ENCODE assay signal across 1 cellular context in genomic region chr10:129440722-129441316, GRCh38.
A peak's percentile ranks its signal among the peaks of the same experiment; 100 is the strongest.
TF ChIP-seq lines count a peak whose summit lies in the region.

No MANE protein-coding gene starts in this region.

TF ChIP-seq in HEK293, 187 proteins besides CTCF, POLR2A, EP300 and RAD21 (continued from another document and continues in another):
- TF ChIP-seq ZBTB44 (tag by site-specific recombination; IDR thresholded peaks at IDR 0.05), result peak; percentile 72; the same call in 1 of the 2 replicates
- no peak for TF ChIP-seq IKZF3 (tag by site-specific recombination; IDR thresholded peaks at IDR 0.05)
- no peak for TF ChIP-seq HOXD13 (CRISPR knock-in tag; IDR thresholded peaks at IDR 0.05; ENCODE audit: borderline replicate concordance)
- TF ChIP-seq KLF8 (tag by site-specific recombination; IDR thresholded peaks at IDR 0.05), result peak; percentile 36; the same call in 1 of the 2 replicates
- TF ChIP-seq ZNF654 (tag by site-specific recombination; IDR thresholded peaks at IDR 0.05; ENCODE audit: low read depth), result no peak
- TF ChIP-seq ZNF146 (tag by site-specific recombination; IDR thresholded peaks at IDR 0.05), result peak; percentile 67
- no peak for TF ChIP-seq ZNF521 (tag by site-specific recombination; IDR thresholded peaks at IDR 0.05)
- no peak for TF ChIP-seq ZNF785 (tag by site-specific recombination; IDR thresholded peaks at IDR 0.05)
- no peak for TF ChIP-seq ZFHX2 (tag by site-specific recombination; conservative IDR thresholded peaks at IDR 0.05)
- no peak for TF ChIP-seq SP3 (tag by site-specific recombination; IDR thresholded peaks at IDR 0.05)
- no peak for TF ChIP-seq ZFP41 (tag by site-specific recombination; IDR thresholded peaks at IDR 0.05; ENCODE audit: borderline replicate concordance)
- TF ChIP-seq ZNF223 (tag by site-specific recombination; IDR thresholded peaks at IDR 0.05), result no peak
- TF ChIP-seq ZNF621 (tag by site-specific recombination; IDR thresholded peaks at IDR 0.05), result no peak
- TF ChIP-seq ZNF24 (tag by site-specific recombination; IDR thresholded peaks at IDR 0.05), result peak; percentile 30; the same call in 1 of the 2 replicates
- TF ChIP-seq ZEB2 (tag by site-specific recombination; IDR thresholded peaks at IDR 0.05), result peak; percentile 23; the same call in 1 of the 2 replicates
- TF ChIP-seq SP2 (tag by site-specific recombination; IDR thresholded peaks at IDR 0.05), result no peak
- 0 out of 2 replicates have a peak, but pooled peaks have one; percentile 54 for TF ChIP-seq GFI1B (tag by site-specific recombination; IDR thresholded peaks at IDR 0.05)
- TF ChIP-seq ZNF404 (tag by site-specific recombination; IDR thresholded peaks at IDR 0.05), result no peak
- no peak for TF ChIP-seq ZNF221 (tag by site-specific recombination; IDR thresholded peaks at IDR 0.05; ENCODE audit: borderline replicate concordance)
- TF ChIP-seq ZNF2 (tag by site-specific recombination; IDR thresholded peaks at IDR 0.05), result peak; percentile 42; the same call in 1 of the 2 replicates
- no peak for TF ChIP-seq ZNF623 (tag by site-specific recombination; IDR thresholded peaks at IDR 0.05)
- TF ChIP-seq ZBTB8A (tag by site-specific recombination; IDR thresholded peaks at IDR 0.05), result peak; percentile 24; the same call in 1 of the 2 replicates
- TF ChIP-seq ZNF10 (tag by site-specific recombination; IDR thresholded peaks at IDR 0.05), result peak; percentile 46; the same call in 1 of the 2 replicates
- 0 out of 2 replicates have a peak, but pooled peaks have one; percentile 24 for TF ChIP-seq ZNF610 (tag by site-specific recombination; IDR thresholded peaks at IDR 0.05; ENCODE audit: borderline replicate concordance)
- TF ChIP-seq ZNF639 (tag by site-specific recombination; IDR thresholded peaks at IDR 0.05), result peak; percentile 83; the same call in 1 of the 2 replicates
- TF ChIP-seq ZXDB (tag by site-specific recombination; IDR thresholded peaks at IDR 0.05), result peak; percentile 77
- TF ChIP-seq ZNF664 (tag by site-specific recombination; IDR thresholded peaks at IDR 0.05), result no peak
- TF ChIP-seq ZNF354C (tag by site-specific recombination; IDR thresholded peaks at IDR 0.05; ENCODE audit: borderline replicate concordance, low read depth), result no peak
- no peak for TF ChIP-seq PRDM1 (tag by site-specific recombination; IDR thresholded peaks at IDR 0.05)
- no peak for TF ChIP-seq ZNF155 (tag by site-specific recombination; IDR thresholded peaks at IDR 0.05)
- TF ChIP-seq ZNF140 (tag by site-specific recombination; IDR thresholded peaks at IDR 0.05), result no peak
- TF ChIP-seq ZNF544 (tag by site-specific recombination; IDR thresholded peaks at IDR 0.05), result no peak
- no peak for TF ChIP-seq ZNF513 (tag by site-specific recombination; IDR thresholded peaks at IDR 0.05)
- TF ChIP-seq INSM2 (tag by site-specific recombination; IDR thresholded peaks at IDR 0.05), result peak; percentile 95
- TF ChIP-seq ZNF629 (tag by site-specific recombination; IDR thresholded peaks at IDR 0.05), result peak; percentile 41
- no peak for TF ChIP-seq ZNF514 (tag by site-specific recombination; IDR thresholded peaks at IDR 0.05)
- peak; percentile 87; the same call in 1 of the 2 replicates for TF ChIP-seq ZSCAN23 (tag by site-specific recombination; IDR thresholded peaks at IDR 0.05)
- TF ChIP-seq SP7 (tag by site-specific recombination; IDR thresholded peaks at IDR 0.05), result peak; percentile 67
- peak; percentile 12; the same call in 1 of the 2 replicates for TF ChIP-seq GLIS1 (tag by site-specific recombination; IDR thresholded peaks at IDR 0.05)
- no peak for TF ChIP-seq ZNF658 (tag by site-specific recombination; IDR thresholded peaks at IDR 0.05)
- TF ChIP-seq ZSCAN4 (tag by site-specific recombination; IDR thresholded peaks at IDR 0.05), result peak; percentile 15; the same call in 1 of the 2 replicates
- TF ChIP-seq PRDM4 (tag by site-specific recombination; IDR thresholded peaks at IDR 0.05), result peak; percentile 50; the same call in 1 of the 2 replicates
- no peak for TF ChIP-seq ATF2 (tag by site-specific recombination; IDR thresholded peaks at IDR 0.05; ENCODE audit: low read depth)
- TF ChIP-seq SALL2 (tag by site-specific recombination; IDR thresholded peaks at IDR 0.05; ENCODE audit: borderline replicate concordance), result no peak
- TF ChIP-seq ZNF48 (tag by site-specific recombination; IDR thresholded peaks at IDR 0.05), result no peak
- TF ChIP-seq TSHZ1 (tag by site-specific recombination; IDR thresholded peaks at IDR 0.05; ENCODE audit: borderline replicate concordance), result peak; percentile 73
- no peak for TF ChIP-seq ZBTB21 (tag by site-specific recombination; IDR thresholded peaks at IDR 0.05)
- no peak for TF ChIP-seq ZNF747 (tag by site-specific recombination; IDR thresholded peaks at IDR 0.05)
- TF ChIP-seq ZNF488 (tag by site-specific recombination; IDR thresholded peaks at IDR 0.05), result no peak
- TF ChIP-seq YY2 (tag by site-specific recombination; IDR thresholded peaks at IDR 0.05), result no peak
